In genomic region chr11:58675344-58676155, GRCh38 we compare ENCODE assay signal across 8 cellular contexts. TPM values are rescaled to one million over a fixed set of nuclear protein-coding genes. Genes with fewer than 3 reads are reported as not detected.
DNase-seq lines count a peak whose midpoint lies in the region; ATAC-seq and TF ChIP-seq lines count a peak whose summit lies in the region.

No MANE protein-coding gene starts in this region.

- no peak overlapping the region for H3K4me3 Mint-ChIP-seq in CD14-positive monocyte
- H3K4me3 Mint-ChIP-seq in natural killer cell, result no peak overlapping the region
- H3K4me3 Mint-ChIP-seq in stimulated activated effector memory CD8-positive, alpha-beta T cell treated with anti-CD3 and anti-CD28 coated beads, Interleukin-12 subunit alpha, Interleukin-12 subunit beta, amount 100 ng/mL, for 72 hours, result no peak overlapping the region

- intact Hi-C loops in CD14-positive monocyte (cut with micrococcal nuclease), result no loop called here
- intact Hi-C loops in natural killer cell (cut with micrococcal nuclease), result loop anchor here (1.0 kb wide), 1 partner anchor 21 kb away; no protein-coding TSS in a partner anchor

- peak; percentile 94 for TF ChIP-seq CTCF in CD14-positive monocyte (IDR thresholded peaks at IDR 0.05)
- TF ChIP-seq CTCF in natural killer cell (IDR thresholded peaks at IDR 0.05), result peak; percentile 89

- no peak overlapping the region for H3K27ac Mint-ChIP-seq in CD14-positive monocyte
- no peak overlapping the region for H3K27ac Mint-ChIP-seq in natural killer cell
- H3K27ac Mint-ChIP-seq in stimulated activated effector memory CD8-positive, alpha-beta T cell treated with anti-CD3 and anti-CD28 coated beads, Interleukin-12 subunit alpha, Interleukin-12 subunit beta, amount 100 ng/mL, for 72 hours, result no peak overlapping the region

- ATAC-seq in GM18868 (IDR thresholded peaks at IDR 0.05; ENCODE audit: unreplicated experiment) (peak; percentile 94), HG03135 (IDR thresholded peaks at IDR 0.05; ENCODE audit: unreplicated experiment) (peak; percentile 90), natural killer cell (peak; percentile 82 to 90 (median 89))
- ATAC-seq in stimulated activated effector memory CD8-positive, alpha-beta T cell treated with anti-CD3 and anti-CD28 coated beads, Interleukin-12 subunit alpha, Interleukin-12 subunit beta, amount 100 ng/mL, for 72 hours, result peak; percentile 88

- H3K36me3 Mint-ChIP-seq in CD14-positive monocyte (no peaks in the 10 kb centered on the region), natural killer cell (no peaks in the 10 kb centered on the region)
- H3K36me3 Mint-ChIP-seq in stimulated activated effector memory CD8-positive, alpha-beta T cell treated with anti-CD3 and anti-CD28 coated beads, Interleukin-12 subunit alpha, Interleukin-12 subunit beta, amount 100 ng/mL, for 72 hours, result no peaks in the 10 kb centered on the region

- H3K4me1 Mint-ChIP-seq in CD14-positive monocyte, result no peaks in the 10 kb centered on the region
- no peaks in the 10 kb centered on the region for H3K4me1 Mint-ChIP-seq in natural killer cell
- no peaks in the 10 kb centered on the region for H3K4me1 Mint-ChIP-seq in stimulated activated effector memory CD8-positive, alpha-beta T cell treated with anti-CD3 and anti-CD28 coated beads, Interleukin-12 subunit alpha, Interleukin-12 subunit beta, amount 100 ng/mL, for 72 hours

- H3K9me3 Mint-ChIP-seq in CD14-positive monocyte (no peaks in the 10 kb centered on the region), natural killer cell (no peaks in the 10 kb centered on the region)
- no peaks in the 10 kb centered on the region for H3K9me3 Mint-ChIP-seq in stimulated activated effector memory CD8-positive, alpha-beta T cell treated with anti-CD3 and anti-CD28 coated beads, Interleukin-12 subunit alpha, Interleukin-12 subunit beta, amount 100 ng/mL, for 72 hours

- DNase-seq in CD14-positive monocyte (ENCODE audit: low spot score) (peak; percentile 56), NOMO-1 (lab: John Stamatoyannopoulos, UW; ENCODE audit: unreplicated experiment in 2 of 2) (peak; percentile 37 to 41), erythroblast (lab: John Stamatoyannopoulos, UW) (peak; percentile 55 to 80), natural killer cell (peak; percentile 66)
- peak; percentile 21 for DNase-seq in activated CD8-positive, alpha-beta memory T cell treated with anti-CD3 and anti-CD28 coated beads, Interleukin-2, amount 50 U/mL, for 1 hour (ENCODE audit: extremely low read depth)
- peak; percentile 68 to 85 for DNase-seq in stimulated activated effector memory CD8-positive, alpha-beta T cell treated with anti-CD3 and anti-CD28 coated beads, Interleukin-12 subunit alpha, Interleukin-12 subunit beta, amount 100 ng/mL, for 72 hours (ENCODE audit: low spot score in 2 of 2)

- TF ChIP-seq POLR2A in erythroblast (IDR thresholded peaks at IDR 0.05; ENCODE audit: low read length), result no peak

- H3K27me3 Mint-ChIP-seq in CD14-positive monocyte (ENCODE audit: low read depth in 3 of 3) (no peaks in the 10 kb centered on the region), natural killer cell (ENCODE audit: low read depth in 2 of 2) (peaks cover 0 to 7% of the 10 kb centered on the region in 2 donors)

RNA-seq across cellular contexts. Expression of gene CNTF, which starts 53.1 kb away (rescaled TPM):
- not detected for polyA plus RNA-seq in CD14-positive monocyte
- 1 to 10 TPM; 3.6 to 5.5 (median 4.9) TPM for total RNA-seq in natural killer cell

RNA-seq across cellular contexts. Expression of gene GLYAT, which starts 56.2 kb away (rescaled TPM):
- not detected for polyA plus RNA-seq in CD14-positive monocyte
- total RNA-seq in natural killer cell, result not detected

Comparison
In these comparisons a context has a peak if more than half of its experiments do, and no peak if none do; other contexts are left out.
1. Peak in every context shown above with its lines: DNase-seq and ATAC-seq.
2. DNase-seq: peak in every context shown above with its lines; median percentile 76 in stimulated activated effector memory CD8-positive, alpha-beta T cell treated with anti-CD3 and anti-CD28 coated beads, Interleukin-12 subunit alpha, Interleukin-12 subunit beta, amount 100 ng/mL, for 72 hours; 68 in erythroblast; 66 in natural killer cell; 56 in CD14-positive monocyte; 39 in NOMO-1; 21 in activated CD8-positive, alpha-beta memory T cell treated with anti-CD3 and anti-CD28 coated beads, Interleukin-2, amount 50 U/mL, for 1 hour.